In genomic region chr13:33520480-33520839, GRCh38 we compare ENCODE assay signal across 18 cellular contexts.
DNase-seq lines count a peak whose midpoint lies in the region; ATAC-seq and TF ChIP-seq lines count a peak whose summit lies in the region.
"Had no signal": no experiment of that assay in that cellular context is flagged by ENCODE, and none has a peak within 500 bp of the region (broad histone marks: within the 10 kb centered on the region; RNA-seq: fewer than 3 reads in every experiment).

No MANE protein-coding gene starts in this region.

- no peaks in the 10 kb centered on the region for H3K27me3 Mint-ChIP-seq in chondrocyte (ENCODE audit: low read depth)
- no peaks in the 10 kb centered on the region for H3K27me3 Mint-ChIP-seq in neural crest cell (ENCODE audit: low read depth)
- no peaks in the 10 kb centered on the region for H3K27me3 Mint-ChIP-seq in immature natural killer cell (ENCODE audit: low read depth in 3 of 3)

- TF ChIP-seq CTCF in chondrocyte (IDR thresholded peaks at IDR 0.05) (no peak), neural crest cell (conservative IDR thresholded peaks at IDR 0.05) (no peak), thoracic aorta (IDR thresholded peaks at IDR 0.05) (no peak)

- H3K36me3 Mint-ChIP-seq in chondrocyte (ENCODE audit: low read depth): no peaks in the 10 kb centered on the region
- H3K36me3 Mint-ChIP-seq in neural crest cell (ENCODE audit: low read depth): no peaks in the 10 kb centered on the region
- H3K36me3 Mint-ChIP-seq in immature natural killer cell: no peaks in the 10 kb centered on the region

- H3K36me3 ChIP-seq in MG63: no peaks in the 10 kb centered on the region
- no peaks in the 10 kb centered on the region for H3K36me3 ChIP-seq in thoracic aorta
- H3K36me3 ChIP-seq: BLaER1 treated with 17β-estradiol and CSF1 and Interleukin-3, amounts not matched to agents 10 nM and 100 nM had no signal

- no peaks in the 10 kb centered on the region; the same call in 1 of the 2 replicates for H3K9me3 ChIP-seq in MG63
- H3K9me3 ChIP-seq in thoracic aorta: no peaks in the 10 kb centered on the region
- H3K9me3 ChIP-seq: BLaER1 treated with 17β-estradiol and CSF1 and Interleukin-3, amounts not matched to agents 10 nM and 100 nM had no signal

- H3K27ac Mint-ChIP-seq in chondrocyte (ENCODE audit: unreplicated experiment): peak overlapping the region; percentile 83
- H3K27ac Mint-ChIP-seq in neural crest cell (ENCODE audit: unreplicated experiment): peak overlapping the region; percentile 76
- no peak overlapping the region for H3K27ac Mint-ChIP-seq in immature natural killer cell

- H3K9me3 Mint-ChIP-seq in chondrocyte (ENCODE audit: low read depth): no peaks in the 10 kb centered on the region
- no peaks in the 10 kb centered on the region for H3K9me3 Mint-ChIP-seq in neural crest cell
- H3K9me3 Mint-ChIP-seq in immature natural killer cell: no peaks in the 10 kb centered on the region

- H3K4me1 Mint-ChIP-seq in chondrocyte (ENCODE audit: low read depth) (peaks cover 62% of the 10 kb centered on the region), neural crest cell (no peaks in the 10 kb centered on the region), immature natural killer cell (no peaks in the 10 kb centered on the region)

- DNase-seq in MG63 (peak; percentile 16), chondrocyte (ENCODE audit: low spot score) (no peak), neural crest cell (ENCODE audit: low read depth, low spot score) (no peak), thoracic aorta (ENCODE audit: low spot score) (no peak), ureter (ENCODE audit: low spot score) (no peak), immature natural killer cell (no peak)
- no peak for DNase-seq in activated T-cell treated with anti-CD3 and anti-CD28 coated beads, Interleukin-2, amount 50 U/mL, for 1 hour
- DNase-seq: DMS 273 treated with DMSO at 0.1 percent for 48 hours; GOT3; NCI-H1048; NCI-H146; NCI-H2081 treated with DMSO at 0.1 percent for 48 hours; NCI-H2227 treated with DMSO at 0.1 percent for 48 hours; NCI-H526; NK-92 treated with Interleukin-12 subunit alpha and Interleukin-12 subunit beta, amount 100 ng/mL, for 24 hours; OCI-M1 had no signal

- H3K4me3 ChIP-seq in MG63 (no peak overlapping the region), thoracic aorta (no peak overlapping the region)
- H3K4me3 ChIP-seq: BLaER1 treated with 17β-estradiol and CSF1 and Interleukin-3, amounts not matched to agents 10 nM and 100 nM had no signal

- H3K27me3 ChIP-seq in MG63 (no peaks in the 10 kb centered on the region), thoracic aorta (replicated peaks; ENCODE audit: insufficient read depth) (no peaks in the 10 kb centered on the region)
- H3K27me3 ChIP-seq: BLaER1 treated with 17β-estradiol and CSF1 and Interleukin-3, amounts not matched to agents 10 nM and 100 nM had no signal

- ATAC-seq in thoracic aorta (ENCODE audit: insufficient number of reproducible peaks, low FRiP score, low read depth) (no peak), HG02623 (IDR thresholded peaks at IDR 0.05; ENCODE audit: unreplicated experiment) (no peak)

- H3K4me1 ChIP-seq in thoracic aorta (ENCODE audit: control insufficient read depth in 1 of 2, low read depth in 2 of 2): peaks cover 18 to 31% of the 10 kb centered on the region in 2 donors
- H3K4me1 ChIP-seq: BLaER1 treated with 17β-estradiol and CSF1 and Interleukin-3, amounts not matched to agents 10 nM and 100 nM had no signal

- H3K27ac ChIP-seq in thoracic aorta: peak overlapping the region; percentile 15 to 20
- H3K27ac ChIP-seq: BLaER1 treated with 17β-estradiol and CSF1 and Interleukin-3, amounts not matched to agents 10 nM and 100 nM had no signal

- H3K4me3 Mint-ChIP-seq in chondrocyte (ENCODE audit: unreplicated experiment): no peak overlapping the region
- H3K4me3 Mint-ChIP-seq in neural crest cell: no peak overlapping the region
- H3K4me3 Mint-ChIP-seq in immature natural killer cell: no peak overlapping the region

Comparison
In these comparisons a context has a peak if more than half of its experiments do, and no peak if none do; other contexts are left out.
1. H3K27ac Mint-ChIP-seq: peak in chondrocyte (single experiment) and neural crest cell (single experiment); none in immature natural killer cell (0 of 6).